ENCODE assay signal across 8 cellular contexts in the genomic region with DNA sequence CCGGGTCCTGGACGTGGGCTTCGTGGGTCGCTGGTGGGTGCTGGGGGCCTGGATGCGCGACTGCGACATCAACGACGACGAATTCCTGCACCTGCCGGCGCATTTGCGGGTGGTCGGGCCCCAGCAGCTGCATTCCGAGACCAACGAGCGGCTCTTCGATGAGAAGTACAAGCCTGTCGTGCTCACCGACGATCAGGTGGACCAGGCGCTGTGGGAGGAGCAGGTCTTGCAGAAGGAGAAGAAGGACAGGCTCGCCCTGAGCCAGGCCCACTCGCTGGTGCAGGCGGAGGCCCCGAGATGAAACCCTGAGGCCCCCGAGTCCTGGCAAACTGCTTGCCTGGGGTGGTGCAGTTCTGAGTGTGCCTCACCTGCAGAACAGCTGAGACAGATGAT. TPM values are rescaled to one million over a fixed set of nuclear protein-coding genes. Genes with fewer than 3 reads are reported as not detected.
DNase-seq lines count a peak whose midpoint lies in the region; ATAC-seq and TF ChIP-seq lines count a peak whose summit lies in the region.
"Had no signal": no experiment of that assay in that cellular context is flagged by ENCODE, and none has a peak within 500 bp of the region (broad histone marks: within the 10 kb centered on the region; RNA-seq: fewer than 3 reads in every experiment).

No MANE protein-coding gene starts in this region.

- H3K27me3 Mint-ChIP-seq in WTC11 (ENCODE audit: low read depth), result no peaks in the 10 kb centered on the region

- CTCF ChIA-PET in WTC11 (lab: Charles Lee), result no interaction called here

- TF ChIP-seq CTCF in HFF-Myc (IDR thresholded peaks at IDR 0.05; ENCODE audit: low read depth, low read length, missing control alignments) (no peak), WTC11 (IDR thresholded peaks at IDR 0.05) (no peak)

- H3K4me1 Mint-ChIP-seq in WTC11, result peaks cover 11% of the 10 kb centered on the region; the same call in 1 of the 2 replicates
- peaks cover 34% of the 10 kb centered on the region for H3K4me1 Mint-ChIP-seq in stimulated activated effector memory CD8-positive, alpha-beta T cell treated with anti-CD3 and anti-CD28 coated beads, Interleukin-12 subunit alpha, Interleukin-12 subunit beta, amount 100 ng/mL, for 72 hours

- POLR2A ChIA-PET in WTC11 (lab: Charles Lee), result no interaction called here

- 0 out of 2 replicates have a peak overlapping the region, but pooled peaks have one; percentile 27 for H3K27ac Mint-ChIP-seq in WTC11
- H3K27ac Mint-ChIP-seq in stimulated activated effector memory CD8-positive, alpha-beta T cell treated with anti-CD3 and anti-CD28 coated beads, Interleukin-12 subunit alpha, Interleukin-12 subunit beta, amount 100 ng/mL, for 72 hours, result peak overlapping the region; percentile 50

- ATAC-seq in WTC11 (no peak), GM18858 (IDR thresholded peaks at IDR 0.05; ENCODE audit: unreplicated experiment) (no peak)
- no peak for ATAC-seq in stimulated activated effector memory CD8-positive, alpha-beta T cell treated with anti-CD3 and anti-CD28 coated beads, Interleukin-12 subunit alpha, Interleukin-12 subunit beta, amount 100 ng/mL, for 72 hours

- DNase-seq in HFF-Myc (ENCODE audit: extremely low read depth, low read depth), result no peak
- peak; percentile 26 for DNase-seq in WTC11 (ENCODE audit: low spot score)
- no peak for DNase-seq in stimulated activated effector memory CD8-positive, alpha-beta T cell treated with anti-CD3 and anti-CD28 coated beads, Interleukin-12 subunit alpha, Interleukin-12 subunit beta, amount 100 ng/mL, for 72 hours (ENCODE audit: low spot score in 2 of 2)
- DNase-seq in pons (ENCODE audit: low spot score), result no peak
- DNase-seq in OCI-M2 (lab: John Stamatoyannopoulos, UW; ENCODE audit: unreplicated experiment), result no peak
- DNase-seq: NCI-H526 had no signal

- no peaks in the 10 kb centered on the region for H3K9me3 Mint-ChIP-seq in WTC11
- no peaks in the 10 kb centered on the region for H3K9me3 Mint-ChIP-seq in stimulated activated effector memory CD8-positive, alpha-beta T cell treated with anti-CD3 and anti-CD28 coated beads, Interleukin-12 subunit alpha, Interleukin-12 subunit beta, amount 100 ng/mL, for 72 hours

- H3K4me3 ChIP-seq in HFF-Myc (replicated peaks; ENCODE audit: low read depth, low read length), result peak overlapping the region; percentile 92
- H3K4me3 ChIP-seq in iPS-11a (ENCODE audit: low read depth, low read length), result peak overlapping the region; percentile 92

- H3K4me3 Mint-ChIP-seq in WTC11, result peak overlapping the region; percentile 85
- peak overlapping the region; percentile 83 for H3K4me3 Mint-ChIP-seq in stimulated activated effector memory CD8-positive, alpha-beta T cell treated with anti-CD3 and anti-CD28 coated beads, Interleukin-12 subunit alpha, Interleukin-12 subunit beta, amount 100 ng/mL, for 72 hours

- H3K36me3 Mint-ChIP-seq in WTC11, result peaks cover 12% of the 10 kb centered on the region; the same call in 1 of the 2 replicates
- peaks cover 86% of the 10 kb centered on the region for H3K36me3 Mint-ChIP-seq in stimulated activated effector memory CD8-positive, alpha-beta T cell treated with anti-CD3 and anti-CD28 coated beads, Interleukin-12 subunit alpha, Interleukin-12 subunit beta, amount 100 ng/mL, for 72 hours

TF ChIP-seq in WTC11, 78 proteins besides CTCF, POLR2A, EP300 and RAD21:
- TF ChIP-seq ERG (CRISPR knock-in tag; IDR thresholded peaks at IDR 0.05) (no peak), FOXK1 (CRISPR knock-in tag; IDR thresholded peaks at IDR 0.05) (0 out of 2 replicates have a peak, but pooled peaks have one; percentile 22), ZNF232 (CRISPR knock-in tag; IDR thresholded peaks at IDR 0.05) (no peak)

RNA-seq across cellular contexts. Expression of gene TIMM29, which starts 0.8 kb away (rescaled TPM):
- total RNA-seq in WTC11 (2021), result 30.0 to 33.8 TPM (median 32.0 TPM) in 3 replicates

RNA-seq across cellular contexts. Expression of gene YIPF2, which starts 1.0 kb away (rescaled TPM):
- total RNA-seq in WTC11 (2021), result 63.3 to 65.5 TPM (median 64.4 TPM) in 3 replicates

RNA-seq across cellular contexts. Expression of gene SMARCA4, which starts 31.4 kb away (rescaled TPM):
- total RNA-seq in WTC11 (2021), result 268 to 295 TPM (median 284 TPM) in 3 replicates

RNA-seq across cellular contexts. Expression of gene CARM1, which starts 58.0 kb away (rescaled TPM):
- total RNA-seq in WTC11 (2021), result 125 to 126 TPM (median 126 TPM) in 3 replicates
